In the genomic region with DNA sequence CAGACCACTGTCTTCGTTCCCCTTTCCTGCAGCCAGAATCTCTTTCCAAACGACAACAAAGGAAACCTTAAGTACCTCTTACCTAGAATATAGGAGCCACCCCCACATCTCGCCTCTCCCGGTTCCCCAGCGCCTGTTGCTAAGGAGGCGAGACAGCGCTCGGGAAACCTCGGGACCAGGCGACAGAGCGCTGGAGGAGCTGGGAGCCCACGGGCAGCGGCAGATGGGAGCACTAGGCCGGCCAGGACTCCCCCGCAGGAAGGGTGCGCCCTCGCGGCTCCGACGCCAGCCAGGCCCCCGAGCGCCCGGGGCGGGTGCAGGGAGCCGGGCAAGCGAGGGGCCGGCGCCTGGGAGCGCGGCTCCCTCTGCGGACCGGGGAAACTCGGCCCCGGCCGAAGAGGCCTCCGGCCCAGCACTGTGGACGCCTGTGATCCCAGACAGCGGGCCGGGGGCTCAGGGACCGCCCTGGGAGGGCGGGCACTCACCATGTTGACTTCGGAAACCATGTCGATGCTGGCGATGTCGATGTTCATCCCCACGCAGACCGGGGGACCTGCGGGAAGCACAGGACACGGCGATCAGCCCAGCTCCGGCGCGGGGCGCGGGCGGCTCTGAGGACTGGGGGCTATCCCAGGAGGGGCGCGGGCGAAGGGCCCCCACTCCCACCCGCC, we compare ENCODE assay signal across 9 cellular contexts. TPM values are rescaled to one million over a fixed set of nuclear protein-coding genes. Genes with fewer than 3 reads are reported as not detected.
DNase-seq lines count a peak whose midpoint lies in the region; ATAC-seq and TF ChIP-seq lines count a peak whose summit lies in the region.
"Had no signal": no experiment of that assay in that cellular context is flagged by ENCODE, and none has a peak within 500 bp of the region (broad histone marks: within the 10 kb centered on the region; RNA-seq: fewer than 3 reads in every experiment).

No MANE protein-coding gene starts in this region.

- peaks cover 8% of the 10 kb centered on the region for H3K9me3 Mint-ChIP-seq in activated CD8-positive, alpha-beta T cell treated with anti-CD3 and anti-CD28 coated beads, Interleukin-2, amount 10 ng/mL, durations not matched to agents 7 days and 5 days (ENCODE audit: insufficient read depth)

- H3K4me1 ChIP-seq in ovary (ENCODE audit: insufficient read depth) (peaks cover 8% of the 10 kb centered on the region), Peyer's patch (no peaks in the 10 kb centered on the region)

- no peak for TF ChIP-seq POLR2A in ovary (IDR thresholded peaks at IDR 0.05)
- no peak for TF ChIP-seq POLR2A in Peyer's patch (IDR thresholded peaks at IDR 0.05)

- CTCF ChIA-PET in activated CD8-positive, alpha-beta T cell treated with anti-CD3 and anti-CD28 coated beads, Interleukin-2, amount 10 ng/mL, durations not matched to agents 7 days and 5 days (lab: Charles Lee) = no interaction called here

- H3K27me3 Mint-ChIP-seq in activated CD8-positive, alpha-beta T cell treated with anti-CD3 and anti-CD28 coated beads, Interleukin-2, amount 10 ng/mL, durations not matched to agents 7 days and 5 days (ENCODE audit: low read depth) = peaks cover 16% of the 10 kb centered on the region

- H3K27me3 ChIP-seq in ovary (no peaks in the 10 kb centered on the region), Peyer's patch (peaks cover 0 to 8% of the 10 kb centered on the region in 2 donors)

- H3K9me3 ChIP-seq in ovary (no peaks in the 10 kb centered on the region), Peyer's patch (no peaks in the 10 kb centered on the region)

- peaks cover 5% of the 10 kb centered on the region for H3K36me3 Mint-ChIP-seq in activated CD8-positive, alpha-beta T cell treated with anti-CD3 and anti-CD28 coated beads, Interleukin-2, amount 10 ng/mL, durations not matched to agents 7 days and 5 days (ENCODE audit: low read depth)

- no peak overlapping the region for H3K4me3 Mint-ChIP-seq in activated CD8-positive, alpha-beta T cell treated with anti-CD3 and anti-CD28 coated beads, Interleukin-2, amount 10 ng/mL, durations not matched to agents 7 days and 5 days
- H3K4me3 Mint-ChIP-seq: T-helper 2 cell treated with Interferon-gamma antibody and Interleukin-4, amounts not matched to agents 5 μg/mL and 100 μg/mL, for 36 hours had no signal

- peak; percentile 65 for DNase-seq in D341Med (ENCODE audit: low spot score)
- DNase-seq in NCI-H510A (lab: John Stamatoyannopoulos, UW) = peak; percentile 27
- DNase-seq in globus pallidus (ENCODE audit: low spot score) = peak; percentile 13
- peak in 2 of 5 donors; percentile 26 to 41 for DNase-seq in ovary
- no peak for DNase-seq in activated CD8-positive, alpha-beta T cell treated with anti-CD3 and anti-CD28 coated beads, Interleukin-2, amount 10 ng/mL, durations not matched to agents 7 days and 5 days
- DNase-seq in Peyer's patch = no peak
- no peak for DNase-seq in activated naive CD4-positive, alpha-beta T cell treated with anti-CD3 and anti-CD28 coated beads, Interleukin-2, amount 50 U/mL, for 16 hours

- no peak for TF ChIP-seq EP300 in ovary (IDR thresholded peaks at IDR 0.05)

- no peaks in the 10 kb centered on the region for H3K36me3 ChIP-seq in ovary
- no peaks in the 10 kb centered on the region for H3K36me3 ChIP-seq in Peyer's patch

- ATAC-seq in activated CD8-positive, alpha-beta T cell treated with anti-CD3 and anti-CD28 coated beads, Interleukin-2, amount 10 ng/mL, durations not matched to agents 7 days and 5 days = no peak
- ATAC-seq in HG02759 (IDR thresholded peaks at IDR 0.05; ENCODE audit: unreplicated experiment) = no peak

- H3K4me3 ChIP-seq in ovary = peak overlapping the region; percentile 11
- peak overlapping the region in 2 of 4 donors; percentile 38 to 42 for H3K4me3 ChIP-seq in Peyer's patch

- peaks cover 2% of the 10 kb centered on the region for H3K4me1 Mint-ChIP-seq in activated CD8-positive, alpha-beta T cell treated with anti-CD3 and anti-CD28 coated beads, Interleukin-2, amount 10 ng/mL, durations not matched to agents 7 days and 5 days (ENCODE audit: low read depth)

- no peak overlapping the region for H3K27ac Mint-ChIP-seq in activated CD8-positive, alpha-beta T cell treated with anti-CD3 and anti-CD28 coated beads, Interleukin-2, amount 10 ng/mL, durations not matched to agents 7 days and 5 days
- H3K27ac Mint-ChIP-seq: T-helper 2 cell treated with Interferon-gamma antibody and Interleukin-4, amounts not matched to agents 5 μg/mL and 100 μg/mL, for 36 hours had no signal

- WGBS in ovary, 3 donors = 0 to 1% (median 0%) methylated on average over 53 to 60 of the region's 60 CpGs

- POLR2A ChIA-PET in activated CD8-positive, alpha-beta T cell treated with anti-CD3 and anti-CD28 coated beads, Interleukin-2, amount 10 ng/mL, durations not matched to agents 7 days and 5 days (lab: Charles Lee) = no interaction called here

- intact Hi-C loops in ovary (cut with DNase I) = no loop called here

- no peak for TF ChIP-seq CTCF in ovary (IDR thresholded peaks at IDR 0.05)
- no peak for TF ChIP-seq CTCF in Peyer's patch (IDR thresholded peaks at IDR 0.05)

- H3K27ac ChIP-seq in ovary = no peak overlapping the region
- H3K27ac ChIP-seq in Peyer's patch = no peak overlapping the region

RNA-seq across cellular contexts. Expression of a gene that starts 0.8 kb away (rescaled TPM):
- total RNA-seq in ovary (1 to 10 TPM in 6 of 7 donors, under 1 TPM in 1; 0.60 to 6.7 (median 3.6) TPM), Peyer's patch (1 to 10 TPM in 3 of 4 donors, under 1 TPM in 1; 0.67 to 3.2 (median 2.2) TPM)
- 1 to 10 TPM; 1.3 to 2.3 TPM for polyA plus RNA-seq in ovary
- under 1 TPM; 0.11 to 0.13 TPM for total RNA-seq in activated CD8-positive, alpha-beta T cell treated with anti-CD3 and anti-CD28 coated beads, Interleukin-2, amount 10 ng/mL, durations not matched to agents 7 days and 5 days

Comparison
In these comparisons a context has a peak if more than half of its experiments do, and no peak if none do; other contexts are left out.
1. DNase-seq: peak in D341Med (single experiment), NCI-H510A (single experiment) and globus pallidus (single experiment); none in activated CD8-positive, alpha-beta T cell treated with anti-CD3 and anti-CD28 coated beads, Interleukin-2, amount 10 ng/mL, durations not matched to agents 7 days and 5 days (single experiment), Peyer's patch (0 of 3) and activated naive CD4-positive, alpha-beta T cell treated with anti-CD3 and anti-CD28 coated beads, Interleukin-2, amount 50 U/mL, for 16 hours (single experiment).